In the genomic region with DNA sequence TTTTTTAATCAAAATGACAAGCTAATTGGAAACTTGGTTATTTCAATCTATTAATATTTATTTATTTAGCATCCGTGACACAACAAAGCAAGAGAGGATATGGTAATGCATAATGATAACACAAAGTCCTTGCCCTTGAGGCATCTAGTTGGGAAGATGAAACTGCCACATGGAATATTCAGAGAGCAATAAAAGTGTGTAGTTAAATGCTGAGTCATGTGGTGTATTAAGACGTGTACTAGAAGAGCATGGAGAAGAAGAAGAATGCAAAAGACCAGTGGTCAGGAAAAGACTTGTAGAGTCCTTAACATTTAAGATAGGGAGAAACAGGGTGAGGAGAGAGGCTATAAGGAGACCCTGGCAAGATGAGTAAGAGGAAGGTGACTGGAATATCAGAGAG, we compare ENCODE assay signal across 26 cellular contexts. TPM values are rescaled to one million over a fixed set of nuclear protein-coding genes. Genes with fewer than 3 reads are reported as not detected.
"Had no signal": no experiment of that assay in that cellular context is flagged by ENCODE, and none has a peak within 500 bp of the region (broad histone marks: within the 10 kb centered on the region; RNA-seq: fewer than 3 reads in every experiment).

No MANE protein-coding gene starts in this region.

- ATAC-seq: activated CD8-positive, alpha-beta T cell treated with anti-CD3 and anti-CD28 coated beads for 36 hours; activated T-cell treated with anti-CD3 and anti-CD28 coated beads, Interleukin-2, amount 50 U/mL, for 4 hours; esophagus mucosa; gastrocnemius medialis; heart left ventricle; left cardiac atrium; lower lobe of right lung; stimulated activated naive B cell treated with anti-CD40 and anti-IgM and Interleukin-4, amounts not matched to agents 10 μg/mL and 1 μg/mL and 100 μg/mL, for 72 hours had no signal

- H2AFZ ChIP-seq: neural progenitor cell had no signal

- FAIRE-seq: urothelium cell line had no signal

- H3K27ac ChIP-seq: adrenal gland, coronary artery, heart left ventricle, lower lobe of right lung, neural progenitor cell, psoas muscle, tibial artery had no signal

- H3K9me3 ChIP-seq: adrenal gland, gastrocnemius medialis, heart left ventricle, lower lobe of right lung, psoas muscle, tibial artery had no signal

- H3K4me3 ChIP-seq: adrenal gland, coronary artery, gastrocnemius medialis, heart left ventricle, lower lobe of right lung, neural progenitor cell, psoas muscle, tibial artery had no signal

- H3K27me3 ChIP-seq: adrenal gland, gastrocnemius medialis, heart left ventricle, neural progenitor cell, tibial artery had no signal

- H3K36me3 Mint-ChIP-seq: immature natural killer cell; neural progenitor cell; stimulated activated naive B cell treated with anti-CD40 and anti-IgM and Interleukin-4, amounts not matched to agents 10 μg/mL and 1 μg/mL and 100 μg/mL, for 72 hours had no signal

- H3K4me1 ChIP-seq: adrenal gland, heart left ventricle, lower lobe of right lung, neural progenitor cell, tibial artery had no signal

- H3K9ac ChIP-seq: neural progenitor cell had no signal

- H3K9me3 Mint-ChIP-seq: activated B cell treated with CpG ODN at 0.5 μM for 24 hours; activated CD8-positive, alpha-beta T cell treated with anti-CD3 and anti-CD28 coated beads for 36 hours had no signal

- H3K36me3 ChIP-seq: adrenal gland, gastrocnemius medialis, heart left ventricle, lower lobe of right lung, neural progenitor cell, tibial artery had no signal

- H3K4me2 ChIP-seq: neural progenitor cell had no signal

- DNase-seq: activated B cell treated with CpG ODN at 0.5 μM for 24 hours; activated CD4-positive, alpha-beta T cell treated with anti-CD3 and anti-CD28 coated beads for 48 hours; activated CD8-positive, alpha-beta T cell treated with anti-CD3 and anti-CD28 coated beads for 36 hours; activated effector memory CD4-positive, alpha-beta T cell treated with Interleukin-2 at 50 U/mL for 16 hours; activated naive CD4-positive, alpha-beta T cell treated with anti-CD3 and anti-CD28 coated beads, Interleukin-2, amount 50 U/mL, for 16 hours; activated T-cell treated with anti-CD3 and anti-CD28 coated beads, Interleukin-2, amount 50 U/mL, for 4 hours; adrenal gland; caudate nucleus; gastrocnemius medialis; heart left ventricle; immature natural killer cell; left cardiac atrium; lower lobe of right lung; midbrain; psoas muscle; stimulated activated CD4-positive, alpha-beta T cell treated with anti-CD3 and anti-CD28 coated beads, Interleukin-2, amount 100 ng/mL, for 48 hours; stimulated activated naive B cell treated with anti-CD40 and anti-IgM and Interleukin-4, amounts not matched to agents 10 μg/mL and 1 μg/mL and 100 μg/mL, for 72 hours; T-helper 2 cell; tibial artery had no signal

- H3K27me3 Mint-ChIP-seq: activated B cell treated with CpG ODN at 0.5 μM for 24 hours; stimulated activated naive B cell treated with anti-CD40 and anti-IgM and Interleukin-4, amounts not matched to agents 10 μg/mL and 1 μg/mL and 100 μg/mL, for 72 hours had no signal

- H3K4me3 Mint-ChIP-seq: activated B cell treated with CpG ODN at 0.5 μM for 24 hours; activated CD8-positive, alpha-beta T cell treated with anti-CD3 and anti-CD28 coated beads for 36 hours; activated T-cell treated with anti-CD3 and anti-CD28 coated beads, Interleukin-2, amount 50 U/mL, for 4 hours; immature natural killer cell; neural progenitor cell; stimulated activated naive B cell treated with anti-CD40 and anti-IgM and Interleukin-4, amounts not matched to agents 10 μg/mL and 1 μg/mL and 100 μg/mL, for 72 hours had no signal

- H3K4me1 Mint-ChIP-seq: activated B cell treated with CpG ODN at 0.5 μM for 24 hours; immature natural killer cell; neural progenitor cell; stimulated activated naive B cell treated with anti-CD40 and anti-IgM and Interleukin-4, amounts not matched to agents 10 μg/mL and 1 μg/mL and 100 μg/mL, for 72 hours had no signal

- H3K27ac Mint-ChIP-seq: activated B cell treated with CpG ODN at 0.5 μM for 24 hours; activated CD8-positive, alpha-beta T cell treated with anti-CD3 and anti-CD28 coated beads for 36 hours; immature natural killer cell; neural progenitor cell; stimulated activated naive B cell treated with anti-CD40 and anti-IgM and Interleukin-4, amounts not matched to agents 10 μg/mL and 1 μg/mL and 100 μg/mL, for 72 hours had no signal

RNA-seq across cellular contexts. Expression of a gene that starts 24.5 kb away (rescaled TPM):
- total RNA-seq: activated B cell treated with CpG ODN at 0.5 μM for 24 hours; activated CD8-positive, alpha-beta T cell treated with anti-CD3 and anti-CD28 coated beads for 36 hours; activated T-cell treated with anti-CD3 and anti-CD28 coated beads, Interleukin-2, amount 50 U/mL, for 4 hours; adrenal gland; heart left ventricle; left cardiac atrium; lower lobe of right lung; myocyte; osteocyte; subcutaneous adipose tissue had no signal
- polyA plus RNA-seq: adrenal gland, heart left ventricle, immature natural killer cell had no signal

RNA-seq across cellular contexts. Expression of a gene that starts 29.8 kb away (rescaled TPM):
- total RNA-seq: activated B cell treated with CpG ODN at 0.5 μM for 24 hours; activated CD8-positive, alpha-beta T cell treated with anti-CD3 and anti-CD28 coated beads for 36 hours; activated T-cell treated with anti-CD3 and anti-CD28 coated beads, Interleukin-2, amount 50 U/mL, for 4 hours; esophagus mucosa; gastrocnemius medialis; left cardiac atrium; lower lobe of right lung; myocyte; osteocyte had no signal
- polyA plus RNA-seq: immature natural killer cell had no signal
